ENCODE assay signal across 8 cellular contexts in the genomic region with DNA sequence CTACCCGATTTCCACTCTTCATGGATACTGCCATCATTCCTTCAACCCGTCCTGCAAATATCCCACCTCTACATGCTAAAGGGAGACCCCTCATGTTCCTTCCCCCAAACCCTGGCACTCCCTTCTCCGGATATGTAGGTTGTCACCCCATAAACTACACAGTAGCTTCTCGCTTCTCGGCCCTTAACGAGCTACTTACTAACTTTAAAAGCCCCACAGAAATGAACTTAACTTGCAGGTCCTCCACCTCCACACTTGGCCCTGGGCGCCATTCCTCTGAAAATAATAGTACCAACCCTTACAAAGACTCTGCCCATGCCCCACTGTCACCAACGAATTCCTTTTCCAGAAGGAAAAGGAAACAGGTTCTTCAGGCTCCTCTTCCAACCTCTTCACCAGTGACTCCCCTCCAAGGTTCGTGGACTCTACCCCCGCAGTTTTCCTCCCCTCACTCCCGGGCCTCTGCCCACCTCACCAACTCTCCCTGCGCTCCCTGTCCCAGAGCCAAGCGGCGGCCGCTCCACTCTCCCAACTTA. TPM values are rescaled to one million over a fixed set of nuclear protein-coding genes. Genes with fewer than 3 reads are reported as not detected.
DNase-seq lines count a peak whose midpoint lies in the region; FAIRE-seq and TF ChIP-seq lines count a peak whose summit lies in the region.

No MANE protein-coding gene starts in this region.

- H3K9ac ChIP-seq in SU-DHL-6 (ENCODE audit: low read length) = peak overlapping the region; percentile 88

- no peaks in the 10 kb centered on the region for H3K27me3 ChIP-seq in SU-DHL-6 (ENCODE audit: low read length)

- H3K4me3 ChIP-seq in SU-DHL-6 (ENCODE audit: insufficient read depth, low read length, poor library complexity, severe bottlenecking) (peak overlapping the region; percentile 94), fibroblast of the aortic adventitia (ENCODE audit: low read depth, low read length) (peak overlapping the region; percentile 95), skeletal muscle cell (ENCODE audit: low read depth, low read length) (peak overlapping the region; percentile 77)

- peak; percentile 28 for FAIRE-seq in GM19239 (lab: Jason Lieb, UNC)
- no peak for FAIRE-seq in HTR-8/SVneo (lab: Jason Lieb, UNC)

- H3K9me2 ChIP-seq in SU-DHL-6 (replicated peaks; ENCODE audit: insufficient read depth, low read length) = no peaks in the 10 kb centered on the region

- peaks cover 58% of the 10 kb centered on the region for H3K79me2 ChIP-seq in SU-DHL-6 (ENCODE audit: insufficient read depth, low read length)

- H3K9me3 ChIP-seq in SU-DHL-6 (ENCODE audit: insufficient read depth, low read length) = no peaks in the 10 kb centered on the region

- TF ChIP-seq CTCF in SU-DHL-6 (IDR thresholded peaks at IDR 0.05; ENCODE audit: insufficient read depth, low read length, poor library complexity, severe bottlenecking) (no peak), fibroblast of the aortic adventitia (IDR thresholded peaks at IDR 0.05; ENCODE audit: insufficient read depth, low read length) (no peak)

- peak overlapping the region; percentile 80 for H3K4me2 ChIP-seq in SU-DHL-6 (ENCODE audit: low read depth, low read length, poor library complexity, severe bottlenecking)

- DNase-seq in GM19239 (ENCODE audit: insufficient read length, low spot score) (no peak), fibroblast of the aortic adventitia (ENCODE audit: low read depth) (no peak), skeletal muscle cell (ENCODE audit: low read depth) (no peak), SHP77 treated with DMSO at 0.1 percent for 48 hours (lab: John Stamatoyannopoulos, UW) (no peak), T1000 (lab: John Stamatoyannopoulos, UW) (no peak), HTR-8/SVneo (ENCODE audit: insufficient read length, low spot score) (no peak), NCI-H2227 (lab: John Stamatoyannopoulos, UW; ENCODE audit: unreplicated experiment) (no peak)

- peaks cover 6% of the 10 kb centered on the region; the same call in 1 of the 2 replicates for H4K20me1 ChIP-seq in SU-DHL-6 (ENCODE audit: low read depth, low read length)

- no peak overlapping the region for H2AFZ ChIP-seq in SU-DHL-6 (ENCODE audit: low read depth, low read length, severe bottlenecking)

- no peaks in the 10 kb centered on the region for H3K36me3 ChIP-seq in SU-DHL-6 (ENCODE audit: low read length)

- H3K27ac ChIP-seq in SU-DHL-6 (ENCODE audit: low read depth, low read length) = peak overlapping the region; percentile 64

- no peaks in the 10 kb centered on the region; the same call in none of the 2 replicates for H3F3A ChIP-seq in SU-DHL-6 (ENCODE audit: insufficient read depth)

RNA-seq across cellular contexts. Expression of a gene that starts 1.2 kb away (rescaled TPM):
- 15.9 and 18.3 TPM in 2 replicates for total RNA-seq in fibroblast of the aortic adventitia (ENCODE audit: low replicate concordance)
